In the genomic region with DNA sequence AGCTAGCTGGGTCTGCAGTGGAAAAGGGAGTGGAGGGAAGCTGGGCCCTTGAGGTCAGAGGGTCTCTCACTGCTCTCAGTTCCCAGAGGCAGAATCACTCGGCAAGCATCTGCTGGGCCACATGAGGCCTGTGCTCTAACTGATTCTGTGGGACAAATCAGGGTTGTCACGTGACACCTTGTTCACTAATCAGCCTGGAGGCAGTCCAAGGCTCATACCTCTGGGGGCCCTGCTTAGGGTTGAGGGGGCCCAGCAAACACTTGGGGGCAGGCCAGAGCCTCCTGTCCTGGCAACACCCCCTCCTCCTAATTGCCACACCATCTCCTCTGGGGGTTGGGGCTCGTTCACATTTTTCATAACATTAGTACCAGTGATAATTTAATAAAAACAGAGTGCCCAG, we compare ENCODE assay signal across 16 cellular contexts. TPM values are rescaled to one million over a fixed set of nuclear protein-coding genes. Genes with fewer than 3 reads are reported as not detected.
DNase-seq lines count a peak whose midpoint lies in the region; ATAC-seq, FAIRE-seq and TF ChIP-seq lines count a peak whose summit lies in the region.
"Had no signal": no experiment of that assay in that cellular context is flagged by ENCODE, and none has a peak within 500 bp of the region (broad histone marks: within the 10 kb centered on the region; RNA-seq: fewer than 3 reads in every experiment).

No MANE protein-coding gene starts in this region.

- H3K79me2 ChIP-seq in H1 (ENCODE audit: control insufficient read depth in 1 of 2, insufficient read depth in 2 of 2, low read length in 2 of 2): peaks cover 0 to 4% of the 10 kb centered on the region in 2 experiments; a peak in 1 of 4 replicates

- dilution Hi-C loops in IMR-90 (cut with HindIII; ENCODE audit: low sequenced_read_pairs, unreplicated experiment): no loop called here

- H2BK20ac ChIP-seq in IMR-90 (ENCODE audit: low read depth, low read length): no peak overlapping the region
- H2BK20ac ChIP-seq in H1 (ENCODE audit: low read length): no peak overlapping the region

- no peak for TF ChIP-seq RAD21 in IMR-90 (IDR thresholded peaks at IDR 0.05; ENCODE audit: low read length)
- TF ChIP-seq RAD21 in H1 (IDR thresholded peaks at IDR 0.05 in 1 of 2, conservative IDR thresholded peaks at IDR 0.05 in 1 of 2; ENCODE audit: low read depth in 2 of 2, low read length in 2 of 2): no peak

- no peak overlapping the region for H2BK15ac ChIP-seq in IMR-90 (ENCODE audit: low read depth, low read length)
- no peak overlapping the region for H2BK15ac ChIP-seq in H1 (ENCODE audit: low read length)

- no peak overlapping the region for H2AK5ac ChIP-seq in IMR-90 (ENCODE audit: low read depth, low read length)
- H2AK5ac ChIP-seq in H1 (ENCODE audit: low read depth, low read length): no peak overlapping the region

- peak overlapping the region; percentile 86 for H2AK9ac ChIP-seq in IMR-90 (replicated peaks; ENCODE audit: low read depth, low read length, poor library complexity)

- TF ChIP-seq EP300 in H1 (IDR thresholded peaks at IDR 0.05; ENCODE audit: borderline replicate concordance in 1 of 2, low read depth in 2 of 2, low read length in 2 of 2): no peak

- H2AFZ ChIP-seq in IMR-90 (replicated peaks; ENCODE audit: low read length, poor library complexity) (no peak overlapping the region), H1 (ENCODE audit: low read length) (no peak overlapping the region)

- TF ChIP-seq POLR2A in IMR-90 (IDR thresholded peaks at IDR 0.05; ENCODE audit: low read depth, low read length) (no peak), H1 (IDR thresholded peaks at IDR 0.05; ENCODE audit: control extremely low read depth in 1 of 2, low read depth in 2 of 2, low read length in 2 of 2) (no peak)

- WGBS in IMR-90 (ENCODE audit: extremely low coverage in 2 of 2, insufficient read length in 1 of 2), 2 experiments: 80% methylated on average over 1 of the region's 3 CpGs; no CpG with 5 or more reads in 1 of the 2 experiments
- 79% methylated on average over 3 of the region's 3 CpGs; no CpG with 5 or more reads in 1 of the 2 experiments for WGBS in H1 (ENCODE audit: extremely low coverage in 1 of 2, insufficient coverage in 1 of 2, insufficient read length in 1 of 2, insufficient replicate concordance in 2 of 2, low coverage in 1 of 2, low lambda C conversion rate in 2 of 2, missing lambda C conversion rate in 1 of 2), 2 experiments

- H4K5ac ChIP-seq in IMR-90 (ENCODE audit: low read depth, low read length) (no peak overlapping the region), H1 (ENCODE audit: insufficient read length, low read depth, low read length) (no peak overlapping the region)

- H3K4ac ChIP-seq in IMR-90 (ENCODE audit: low read depth, low read length): no peak overlapping the region
- no peak overlapping the region for H3K4ac ChIP-seq in H1 (replicated peaks; ENCODE audit: insufficient read length, low read depth, low read length)

- H2BK5ac ChIP-seq in IMR-90 (ENCODE audit: low read depth, low read length, poor library complexity, severe bottlenecking) (no peak overlapping the region), H1 (ENCODE audit: low read depth, low read length) (no peak overlapping the region)

- in situ Hi-C loops in IMR-90 (cut with MboI; ENCODE audit: low sequenced_read_pairs): no loop called here

- H4K20me1 ChIP-seq in IMR-90 (ENCODE audit: insufficient read depth, low read length) (peaks cover 12% of the 10 kb centered on the region), H1 (replicated peaks in 1 of 2; ENCODE audit: control insufficient read depth in 1 of 2, insufficient read depth in 2 of 2, low read length in 2 of 2) (peaks cover 8 to 20% of the 10 kb centered on the region in 2 experiments)

- H3K56ac ChIP-seq in IMR-90 (ENCODE audit: extremely low read depth, insufficient read depth, low read length) (no peak overlapping the region), H1 (replicated peaks; ENCODE audit: insufficient read length, low read depth, low read length) (no peak overlapping the region)

- H3K14ac ChIP-seq in IMR-90 (replicated peaks; ENCODE audit: low read depth, low read length) (no peak overlapping the region; the same call in 1 of the 2 replicates), H1 (ENCODE audit: insufficient read length) (no peak overlapping the region)

- POLR2A ChIA-PET in AG04450 (lab: Yijun Ruan, JAX) (no interaction called here), IMR-90 (lab: Charles Lee; ENCODE audit: unreplicated experiment) (no interaction called here), H1 (lab: Charles Lee; ENCODE audit: partially characterized antibody) (interaction anchor here (1.1 kb wide), 2 partner anchors 11 to 109 kb away, joined by 3 to 4 read pairs; no protein-coding TSS in a partner anchor)

- H3K4me3 ChIP-seq in AG04450 (ENCODE audit: low read depth, low read length) (no peak overlapping the region), IMR-90 (ENCODE audit: insufficient read depth, low read depth, low read length) (no peak overlapping the region), H1 (ENCODE audit: extremely low read depth in 1 of 4, insufficient read depth in 2 of 4, low read depth in 3 of 4, low read length in 4 of 4) (no peak overlapping the region), MG63 (no peak overlapping the region)
- H3K4me3 ChIP-seq: psoas muscle had no signal

- CTCF ChIA-PET in AG04450 (lab: Charles Lee): interaction anchor here (1.3 to 2.8 kb wide), 2 partner anchors 16 to 171 kb away, joined by 5 to 14 read pairs; no protein-coding TSS in a partner anchor
- CTCF ChIA-PET in IMR-90 (lab: Yijun Ruan, JAX): no interaction called here
- CTCF ChIA-PET in H1 (lab: Charles Lee; ENCODE audit: partially characterized antibody): interaction anchor here (1.2 to 35.5 kb wide), 4 partner anchors 8 to 84 kb away, joined by 3 to 825 read pairs (median 6); no protein-coding TSS in a partner anchor

- BruUV-seq in IMR-90 (replicated peaks; lab: Mats Ljungman, UMichigan): no TSS peak

- peaks cover 6% of the 10 kb centered on the region; the same call in 1 of the 2 replicates for H3K9me1 ChIP-seq in IMR-90 (ENCODE audit: insufficient read depth, low read length)

- H3K23ac ChIP-seq in IMR-90 (ENCODE audit: low read depth, low read length): no peak overlapping the region
- H3K23ac ChIP-seq in H1 (ENCODE audit: insufficient read length): no peak overlapping the region

- H4K91ac ChIP-seq in IMR-90 (ENCODE audit: insufficient read depth, low read depth, low read length): no peak overlapping the region
- H4K91ac ChIP-seq in H1 (replicated peaks; ENCODE audit: insufficient read length, low read length): no peak overlapping the region

- DNase-seq in AG04450 (ENCODE audit: low read depth, low spot score) (no peak), IMR-90 (no peak), H1 (ENCODE audit: low read depth in 1 of 2, low spot score in 2 of 2) (no peak), putamen (ENCODE audit: low spot score) (no peak), MG63 (no peak), left lobe of liver (ENCODE audit: low spot score) (no peak)
- DNase-seq: activated CD4-positive, alpha-beta T cell treated with anti-CD3 and anti-CD28 coated beads, Interleukin-2, amount 50 U/mL, for 1 hour; BE2C; EL; NCI-H1417 treated with DMSO at 0.1 percent for 48 hours; NCI-H510A treated with DMSO at 0.1 percent for 48 hours; psoas muscle; stimulated activated CD4-positive, alpha-beta T cell treated with anti-CD3 and anti-CD28 coated beads, Interleukin-2, amount 100 ng/mL, for 24 hours; T-helper 2 cell had no signal

- no peak overlapping the region for H2BK120ac ChIP-seq in IMR-90 (ENCODE audit: low read depth, low read length)
- no peak overlapping the region for H2BK120ac ChIP-seq in H1 (replicated peaks; ENCODE audit: low read depth, low read length)

- H3K4me1 ChIP-seq in IMR-90 (ENCODE audit: control insufficient read depth, insufficient read depth, low read length): peaks cover 5% of the 10 kb centered on the region; the same call in 1 of the 2 replicates
- H3K4me1 ChIP-seq in H1 (replicated peaks in 1 of 4; ENCODE audit: control insufficient read depth in 3 of 4, insufficient read depth in 4 of 4, low read length in 3 of 4): peaks cover 0 to 16% (median 7%) of the 10 kb centered on the region in 4 experiments; a peak in 6 of 7 replicates

- ATAC-seq in IMR-90 (ENCODE audit: low read depth) (no peak), left lobe of liver (no peak)
- ATAC-seq: psoas muscle had no signal

- FAIRE-seq in H1 (lab: Jason Lieb, UNC): no peak
- FAIRE-seq: endothelial cell of umbilical vein, RCC 7860 had no signal

- H3K79me1 ChIP-seq in IMR-90 (ENCODE audit: low read depth in 1 of 2, low read length in 2 of 2): peaks cover 0 to 26% of the 10 kb centered on the region in 2 experiments; a peak in 3 of 4 replicates
- H3K79me1 ChIP-seq in H1 (ENCODE audit: low read depth, low read length): peaks cover 5% of the 10 kb centered on the region; the same call in 1 of the 2 replicates

- H3K9me3 ChIP-seq in AG04450 (ENCODE audit: control insufficient read depth, insufficient read depth, low read length): no peaks in the 10 kb centered on the region
- H3K9me3 ChIP-seq in IMR-90 (ENCODE audit: control insufficient read depth, insufficient read depth, low read length): no peaks in the 10 kb centered on the region
- no peaks in the 10 kb centered on the region for H3K9me3 ChIP-seq in H1 (ENCODE audit: insufficient read depth in 2 of 2, low read depth in 1 of 2, low read length in 1 of 2)
- no peaks in the 10 kb centered on the region for H3K9me3 ChIP-seq in MG63
- H3K9me3 ChIP-seq: BE2C, psoas muscle had no signal

- intact Hi-C loops in IMR-90 (cut with micrococcal nuclease): no loop called here

- no peak for TF ChIP-seq CTCF in AG04450 (IDR thresholded peaks at IDR 0.05; ENCODE audit: low read depth, low read length)
- no peak for TF ChIP-seq CTCF in IMR-90 (conservative IDR thresholded peaks at IDR 0.05; ENCODE audit: low read depth, low read length)
- TF ChIP-seq CTCF in H1 (IDR thresholded peaks at IDR 0.05; ENCODE audit: control extremely low read depth in 1 of 3, insufficient read depth in 1 of 3, low read depth in 1 of 3, low read length in 3 of 3): no peak

- H4K8ac ChIP-seq in IMR-90 (ENCODE audit: low read depth in 2 of 2, low read length in 2 of 2) (no peak overlapping the region), H1 (ENCODE audit: extremely low read depth, insufficient read depth, low read length) (no peak overlapping the region)

- H3K27ac ChIP-seq in AG04450 (ENCODE audit: low read depth, low read length) (peak overlapping the region; percentile 31), IMR-90 (ENCODE audit: insufficient read depth, low read length) (no peak overlapping the region), H1 (ENCODE audit: low read depth, low read length) (peak overlapping the region; percentile 15; the same call in 1 of the 2 replicates)
- H3K27ac ChIP-seq: psoas muscle had no signal

- H3K9ac ChIP-seq in IMR-90 (ENCODE audit: low read depth, low read length) (no peak overlapping the region), H1 (replicated peaks in 1 of 4; ENCODE audit: extremely low read depth in 1 of 4, low read depth in 3 of 4, low read length in 3 of 4) (no peak overlapping the region)

- no peaks in the 10 kb centered on the region for H3K23me2 ChIP-seq in H1 (ENCODE audit: low read depth, low read length)

- H2BK12ac ChIP-seq in H1 (ENCODE audit: low read depth, low read length): no peak overlapping the region

- H3K27me3 ChIP-seq in AG04450 (ENCODE audit: control insufficient read depth, insufficient read depth, low read length): no peaks in the 10 kb centered on the region
- no peaks in the 10 kb centered on the region for H3K27me3 ChIP-seq in IMR-90 (ENCODE audit: control insufficient read depth, insufficient read depth, low read length)
- H3K27me3 ChIP-seq in H1 (replicated peaks in 1 of 4; ENCODE audit: control insufficient read depth in 3 of 4, extremely low read depth in 1 of 4, insufficient read depth in 3 of 4, low read length in 3 of 4): no peaks in the 10 kb centered on the region
- no peaks in the 10 kb centered on the region for H3K27me3 ChIP-seq in MG63
- H3K27me3 ChIP-seq: BE2C had no signal

- H3K36me3 ChIP-seq in IMR-90 (ENCODE audit: control insufficient read depth, insufficient read depth, low read length) (peaks cover 33% of the 10 kb centered on the region), H1 (ENCODE audit: control insufficient read depth in 2 of 4, insufficient read depth in 4 of 4, low read length in 3 of 4) (peaks cover 7 to 16% (median 13%) of the 10 kb centered on the region in 4 experiments), MG63 (peaks cover 30% of the 10 kb centered on the region)

- H3K4me2 ChIP-seq in IMR-90 (ENCODE audit: low read depth, low read length) (no peak overlapping the region), H1 (ENCODE audit: insufficient read depth in 1 of 2, low read depth in 2 of 2, low read length in 2 of 2) (no peak overlapping the region)

- H3K18ac ChIP-seq in IMR-90 (ENCODE audit: low read depth, low read length): no peak overlapping the region
- no peak overlapping the region for H3K18ac ChIP-seq in H1 (ENCODE audit: extremely low read depth, low read length)

RNA-seq across cellular contexts. Expression of a gene that starts 9.1 kb away (rescaled TPM):
- polyA plus RNA-seq in AG04450 (2011; rRNA removed) (25.3 and 30.9 TPM in 2 replicates), IMR-90 (2012; rRNA removed) (60.6 and 60.9 TPM in 2 replicates), H1 (2011; rRNA removed) (95.4 and 110 TPM in 2 replicates)
- polyA minus RNA-seq in AG04450 (2011; rRNA and poly(A)+ RNA removed): 33.6 and 41.2 TPM in 2 replicates
- total RNA-seq in IMR-90 (2012; rRNA removed) (10.8 TPM in 2 replicates), left lobe of liver (12.4 TPM)
- polyA plus RNA-seq in IMR-90 (2012; cell fraction: cytosol; rRNA removed): 40.8 and 52.3 TPM in 2 replicates
- 40.3 and 50.7 TPM in 2 replicates for polyA plus RNA-seq in IMR-90 (2012; cell fraction: nucleus; rRNA removed; ENCODE audit: low replicate concordance)
- total RNA-seq in H1 (2021; fragmentation: NEBNext Ultra II Directional; extraction: Animal tissue kit (Norgen Biotek cat#: 25700)): 45.4 and 48.8 TPM in 2 replicates
- polyA plus RNA-seq in H1 (2011; cell fraction: cytosol; rRNA removed): 55.5 TPM
- 67.9 TPM for polyA plus RNA-seq in H1 (2011; cell fraction: nucleus; rRNA removed)
- polyA plus RNA-seq in H1 (2012, experiment 1 of 2): 34.5 to 60.4 TPM (median 57.6 TPM) in 4 replicates
- 64.1 TPM for polyA plus RNA-seq in H1 (2012, experiment 2 of 2)
- polyA plus RNA-seq in H1 (2013, experiment 1 of 2): 39.2 TPM
- polyA plus RNA-seq in H1 (2013, experiment 2 of 2): 39.2 TPM
- 37.7 and 56.7 TPM in 2 replicates for polyA minus RNA-seq in H1 (2011; rRNA and poly(A)+ RNA removed)
- polyA minus RNA-seq in H1 (2011; cell fraction: cytosol; rRNA and poly(A)+ RNA removed): 37.1 TPM
- 41.0 TPM for polyA minus RNA-seq in H1 (2011; cell fraction: nucleus; rRNA and poly(A)+ RNA removed)
- total RNA-seq in MG63 (2014; rRNA removed; shearing (Covaris generic); ENCODE audit: low replicate concordance): 23.3 and 38.9 TPM in 2 replicates

RNA-seq across cellular contexts. Expression of a gene that starts 16.2 kb away (rescaled TPM):
- polyA plus RNA-seq in AG04450 (2011; rRNA removed) (1.2 TPM in 2 replicates), IMR-90 (2012; rRNA removed) (2.7 and 3.6 TPM in 2 replicates), H1 (2011; rRNA removed) (15.4 and 27.4 TPM in 2 replicates)
- polyA minus RNA-seq in AG04450 (2011; rRNA and poly(A)+ RNA removed): 1.2 and 1.3 TPM in 2 replicates
- total RNA-seq in IMR-90 (2012; rRNA removed) (0.28 and 0.36 TPM in 2 replicates), left lobe of liver (0.40 TPM)
- 2.5 and 3.4 TPM in 2 replicates for polyA plus RNA-seq in IMR-90 (2012; cell fraction: cytosol; rRNA removed)
- 22.0 and 36.8 TPM in 2 replicates for polyA plus RNA-seq in IMR-90 (2012; cell fraction: nucleus; rRNA removed; ENCODE audit: low replicate concordance)
- 12.2 and 13.4 TPM in 2 replicates for total RNA-seq in H1 (2021; fragmentation: NEBNext Ultra II Directional; extraction: Animal tissue kit (Norgen Biotek cat#: 25700))
- polyA plus RNA-seq in H1 (2011; cell fraction: cytosol; rRNA removed): 15.3 TPM
- 42.3 TPM for polyA plus RNA-seq in H1 (2011; cell fraction: nucleus; rRNA removed)
- 11.0 to 14.5 TPM (median 13.0 TPM) in 4 replicates for polyA plus RNA-seq in H1 (2012, experiment 1 of 2)
- polyA plus RNA-seq in H1 (2012, experiment 2 of 2): 10.5 TPM
- polyA plus RNA-seq in H1 (2013, experiment 1 of 2): 12.9 TPM
- 11.8 TPM for polyA plus RNA-seq in H1 (2013, experiment 2 of 2)
- 1.8 and 4.1 TPM in 2 replicates for polyA minus RNA-seq in H1 (2011; rRNA and poly(A)+ RNA removed)
- polyA minus RNA-seq in H1 (2011; cell fraction: cytosol; rRNA and poly(A)+ RNA removed): 16.4 TPM
- 10.7 TPM for polyA minus RNA-seq in H1 (2011; cell fraction: nucleus; rRNA and poly(A)+ RNA removed)
- total RNA-seq in MG63 (2014; rRNA removed; shearing (Covaris generic); ENCODE audit: low replicate concordance): 0.13 TPM in 1 of 2 replicates, not detected in the other

RNA-seq across cellular contexts. Expression of a gene that starts 29.9 kb away (rescaled TPM):
- polyA plus RNA-seq in AG04450 (2011; rRNA removed) (15.0 and 24.3 TPM in 2 replicates), IMR-90 (2012; rRNA removed) (32.9 and 42.2 TPM in 2 replicates), H1 (2011; rRNA removed) (34.1 and 49.5 TPM in 2 replicates)
- polyA minus RNA-seq in AG04450 (2011; rRNA and poly(A)+ RNA removed): 19.2 and 23.6 TPM in 2 replicates
- total RNA-seq in IMR-90 (2012; rRNA removed) (11.9 and 12.5 TPM in 2 replicates), left lobe of liver (5.9 TPM)
- polyA plus RNA-seq in IMR-90 (2012; cell fraction: cytosol; rRNA removed): 18.6 and 48.3 TPM in 2 replicates
- 25.4 and 59.2 TPM in 2 replicates for polyA plus RNA-seq in IMR-90 (2012; cell fraction: nucleus; rRNA removed; ENCODE audit: low replicate concordance)
- 21.8 and 27.0 TPM in 2 replicates for total RNA-seq in H1 (2021; fragmentation: NEBNext Ultra II Directional; extraction: Animal tissue kit (Norgen Biotek cat#: 25700))
- polyA plus RNA-seq in H1 (2011; cell fraction: cytosol; rRNA removed): 27.6 TPM
- 38.3 TPM for polyA plus RNA-seq in H1 (2011; cell fraction: nucleus; rRNA removed)
- 11.6 to 21.8 TPM (median 18.9 TPM) in 4 replicates for polyA plus RNA-seq in H1 (2012, experiment 1 of 2)
- 18.6 TPM for polyA plus RNA-seq in H1 (2012, experiment 2 of 2)
- 26.2 TPM for polyA plus RNA-seq in H1 (2013, experiment 1 of 2)
- polyA plus RNA-seq in H1 (2013, experiment 2 of 2): 25.6 TPM
- polyA minus RNA-seq in H1 (2011; rRNA and poly(A)+ RNA removed): 16.4 and 19.0 TPM in 2 replicates
- 32.7 TPM for polyA minus RNA-seq in H1 (2011; cell fraction: cytosol; rRNA and poly(A)+ RNA removed)
- 24.5 TPM for polyA minus RNA-seq in H1 (2011; cell fraction: nucleus; rRNA and poly(A)+ RNA removed)
- total RNA-seq in MG63 (2014; rRNA removed; shearing (Covaris generic); ENCODE audit: low replicate concordance): 4.7 and 26.9 TPM in 2 replicates

RNA-seq across cellular contexts. Expression of a gene that starts 34.1 kb away (rescaled TPM):
- 8.3 and 8.6 TPM in 2 replicates for polyA plus RNA-seq in AG04450 (2011; rRNA removed)
- polyA minus RNA-seq in AG04450 (2011; rRNA and poly(A)+ RNA removed): 5.2 and 11.1 TPM in 2 replicates
- total RNA-seq in IMR-90 (2012; rRNA removed): 1.1 TPM in 2 replicates
- 17.5 and 23.2 TPM in 2 replicates for polyA plus RNA-seq in IMR-90 (2012; rRNA removed)
- 10.6 and 14.3 TPM in 2 replicates for polyA plus RNA-seq in IMR-90 (2012; cell fraction: cytosol; rRNA removed)
- 21.3 and 38.9 TPM in 2 replicates for polyA plus RNA-seq in IMR-90 (2012; cell fraction: nucleus; rRNA removed; ENCODE audit: low replicate concordance)
- total RNA-seq in H1 (2021; fragmentation: NEBNext Ultra II Directional; extraction: Animal tissue kit (Norgen Biotek cat#: 25700)): 50.8 and 51.3 TPM in 2 replicates
- 29.8 and 61.0 TPM in 2 replicates for polyA plus RNA-seq in H1 (2011; rRNA removed)
- 21.7 TPM for polyA plus RNA-seq in H1 (2011; cell fraction: cytosol; rRNA removed)
- 44.6 TPM for polyA plus RNA-seq in H1 (2011; cell fraction: nucleus; rRNA removed)
- polyA plus RNA-seq in H1 (2012, experiment 1 of 2): 25.4 to 46.5 TPM (median 38.1 TPM) in 4 replicates
- 23.9 TPM for polyA plus RNA-seq in H1 (2012, experiment 2 of 2)
- polyA plus RNA-seq in H1 (2013, experiment 1 of 2): 23.7 TPM
- 21.4 TPM for polyA plus RNA-seq in H1 (2013, experiment 2 of 2)
- polyA minus RNA-seq in H1 (2011; rRNA and poly(A)+ RNA removed): 17.4 and 17.6 TPM in 2 replicates
- 13.5 TPM for polyA minus RNA-seq in H1 (2011; cell fraction: cytosol; rRNA and poly(A)+ RNA removed)
- 20.7 TPM for polyA minus RNA-seq in H1 (2011; cell fraction: nucleus; rRNA and poly(A)+ RNA removed)
- total RNA-seq in MG63 (2014; rRNA removed; shearing (Covaris generic); ENCODE audit: low replicate concordance): 10.3 and 11.8 TPM in 2 replicates
- total RNA-seq in left lobe of liver: 42.5 TPM

RNA-seq across cellular contexts. Expression of a gene that starts 47.3 kb away (rescaled TPM):
- polyA plus RNA-seq in AG04450 (2011; rRNA removed) (40.6 and 58.2 TPM in 2 replicates), IMR-90 (2012; rRNA removed) (47.6 and 48.6 TPM in 2 replicates), H1 (2011; rRNA removed) (64.4 and 72.9 TPM in 2 replicates)
- polyA minus RNA-seq in AG04450 (2011; rRNA and poly(A)+ RNA removed): 47.7 and 59.0 TPM in 2 replicates
- total RNA-seq in IMR-90 (2012; rRNA removed) (35.3 and 35.7 TPM in 2 replicates), left lobe of liver (35.2 TPM)
- 41.6 and 60.0 TPM in 2 replicates for polyA plus RNA-seq in IMR-90 (2012; cell fraction: cytosol; rRNA removed)
- 105 and 190 TPM in 2 replicates for polyA plus RNA-seq in IMR-90 (2012; cell fraction: nucleus; rRNA removed; ENCODE audit: low replicate concordance)
- 37.7 and 43.7 TPM in 2 replicates for total RNA-seq in H1 (2021; fragmentation: NEBNext Ultra II Directional; extraction: Animal tissue kit (Norgen Biotek cat#: 25700))
- 60.4 TPM for polyA plus RNA-seq in H1 (2011; cell fraction: cytosol; rRNA removed)
- polyA plus RNA-seq in H1 (2011; cell fraction: nucleus; rRNA removed): 54.5 TPM
- 22.5 to 37.7 TPM (median 31.4 TPM) in 4 replicates for polyA plus RNA-seq in H1 (2012, experiment 1 of 2)
- polyA plus RNA-seq in H1 (2012, experiment 2 of 2): 33.2 TPM
- polyA plus RNA-seq in H1 (2013, experiment 1 of 2): 27.2 TPM
- 27.7 TPM for polyA plus RNA-seq in H1 (2013, experiment 2 of 2)
- 40.3 and 44.6 TPM in 2 replicates for polyA minus RNA-seq in H1 (2011; rRNA and poly(A)+ RNA removed)
- polyA minus RNA-seq in H1 (2011; cell fraction: cytosol; rRNA and poly(A)+ RNA removed): 18.6 TPM
- polyA minus RNA-seq in H1 (2011; cell fraction: nucleus; rRNA and poly(A)+ RNA removed): 23.3 TPM
- 40.5 and 47.3 TPM in 2 replicates for total RNA-seq in MG63 (2014; rRNA removed; shearing (Covaris generic); ENCODE audit: low replicate concordance)
